In the genomic region with DNA sequence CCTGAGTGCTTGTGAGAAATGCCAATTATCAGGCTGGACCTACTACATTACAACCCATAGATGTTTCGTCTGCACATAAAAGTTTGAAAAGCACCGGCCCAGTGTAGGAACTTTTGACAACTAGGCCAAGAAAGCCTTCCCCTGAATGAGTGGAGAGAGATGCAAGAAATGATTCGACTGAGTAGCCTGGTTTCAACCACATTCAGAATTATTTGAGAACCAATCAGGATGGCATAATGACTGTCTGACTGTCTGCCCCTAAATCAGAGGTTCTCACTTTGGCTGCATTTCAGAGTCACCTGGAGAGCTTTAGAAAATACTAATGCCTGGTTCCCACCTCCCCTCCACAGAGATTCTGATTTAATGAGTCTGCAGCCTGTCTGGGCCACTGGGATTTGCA, we compare ENCODE assay signal across 16 cellular contexts.
DNase-seq lines count a peak whose midpoint lies in the region; ATAC-seq, FAIRE-seq and TF ChIP-seq lines count a peak whose summit lies in the region.
"Had no signal": no experiment of that assay in that cellular context is flagged by ENCODE, and none has a peak within 500 bp of the region (broad histone marks: within the 10 kb centered on the region; RNA-seq: fewer than 3 reads in every experiment).

No MANE protein-coding gene starts in this region.

- peaks cover 0 to 10% (median 3%) of the 10 kb centered on the region in 12 donors for H3K9me3 ChIP-seq in heart left ventricle

- no peaks in the 10 kb centered on the region; the same call in 1 of the 2 replicates for H3K9me3 Mint-ChIP-seq in HFFc6
- peaks cover 25% of the 10 kb centered on the region for H3K9me3 Mint-ChIP-seq in nephron progenitor cell

- H3K27ac ChIP-seq in heart left ventricle: peak overlapping the region in 9 of 12 donors; percentile 20 to 76 (median 54)
- H3K27ac ChIP-seq: BLaER1 treated with 17β-estradiol and CSF1 and Interleukin-3, amounts not matched to agents 10 nM and 100 nM had no signal

- no peak overlapping the region for H3K4me3 ChIP-seq in heart left ventricle
- H3K4me3 ChIP-seq: BLaER1 treated with 17β-estradiol and CSF1 and Interleukin-3, amounts not matched to agents 10 nM and 100 nM; HAP-1 had no signal

- peaks cover 0 to 4% (median 0%) of the 10 kb centered on the region in 9 donors for H3K36me3 ChIP-seq in heart left ventricle
- H3K36me3 ChIP-seq: BLaER1 treated with 17β-estradiol and CSF1 and Interleukin-3, amounts not matched to agents 10 nM and 100 nM; HAP-1 had no signal

- peaks cover 61% of the 10 kb centered on the region for H3K4me1 Mint-ChIP-seq in HFFc6 (ENCODE audit: low read depth)
- peaks cover 8% of the 10 kb centered on the region for H3K4me1 Mint-ChIP-seq in nephron progenitor cell

- H3K36me3 Mint-ChIP-seq in HFFc6 (ENCODE audit: low read depth) (no peaks in the 10 kb centered on the region), nephron progenitor cell (ENCODE audit: low read depth) (peaks cover 4% of the 10 kb centered on the region)

- no peak for DNase-seq in heart left ventricle
- no peak for DNase-seq in left ventricle myocardium superior
- no peak for DNase-seq in HFFc6
- DNase-seq in RCC 7860 (ENCODE audit: low spot score): peak; percentile 9
- DNase-seq in nephron progenitor cell: no peak
- DNase-seq in GOT3 (lab: John Stamatoyannopoulos, UW): no peak
- no peak for DNase-seq in LoVo (ENCODE audit: low spot score)
- DNase-seq: 8988T; AML-193; CD4-positive, CD25-positive, alpha-beta regulatory T cell; DMS79 had no signal

- no peak for FAIRE-seq in RCC 7860 (lab: Jason Lieb, UNC)
- FAIRE-seq: GM12892, H1 had no signal

- no peak overlapping the region; the same call in 1 of the 2 replicates for H3K4me3 Mint-ChIP-seq in HFFc6
- H3K4me3 Mint-ChIP-seq in nephron progenitor cell: no peak overlapping the region
- H3K4me3 Mint-ChIP-seq: CD4-positive, CD25-positive, alpha-beta regulatory T cell had no signal

- TF ChIP-seq POLR2A in heart left ventricle (IDR thresholded peaks at IDR 0.05): no peak

- TF ChIP-seq CTCF in heart left ventricle (IDR thresholded peaks at IDR 0.05): no peak
- no peak for TF ChIP-seq CTCF in HFFc6 (IDR thresholded peaks at IDR 0.05)
- no peak for TF ChIP-seq CTCF in nephron progenitor cell (IDR thresholded peaks at IDR 0.05)

- H3K27me3 ChIP-seq in heart left ventricle: no peaks in the 10 kb centered on the region
- H3K27me3 ChIP-seq: BLaER1 treated with 17β-estradiol and CSF1 and Interleukin-3, amounts not matched to agents 10 nM and 100 nM had no signal

- intact Hi-C loops in heart left ventricle (cut with DNase I) (loop anchor here in 3 of 10 donors (2.0 to 10.0 kb wide), 4 partner anchors 58 to 142 kb away; a partner anchor contains a TSS), left ventricle myocardium superior (cut with micrococcal nuclease) (no loop called here)

- no peak for ATAC-seq in heart left ventricle
- no peak for ATAC-seq in left ventricle myocardium superior
- ATAC-seq in HG03460 (IDR thresholded peaks at IDR 0.05; ENCODE audit: unreplicated experiment): no peak

- peak overlapping the region; percentile 76 for H3K27ac Mint-ChIP-seq in HFFc6
- peak overlapping the region; percentile 48 for H3K27ac Mint-ChIP-seq in nephron progenitor cell
- H3K27ac Mint-ChIP-seq: CD4-positive, CD25-positive, alpha-beta regulatory T cell had no signal

- peaks cover 0 to 28% (median 14%) of the 10 kb centered on the region in 12 donors for H3K4me1 ChIP-seq in heart left ventricle
- H3K4me1 ChIP-seq: HAP-1 had no signal

- peaks cover 2% of the 10 kb centered on the region; the same call in 1 of the 2 replicates for H3K27me3 Mint-ChIP-seq in HFFc6 (ENCODE audit: insufficient read depth)
- H3K27me3 Mint-ChIP-seq in nephron progenitor cell (ENCODE audit: low read depth, poor library complexity): peaks cover 3% of the 10 kb centered on the region

- 86 to 94% (median 89%) methylated on average over 3 of the region's 3 CpGs for WGBS in heart left ventricle, 4 donors
